In genomic region chr6:12851123-12851695, GRCh38 we compare ENCODE assay signal across 1 cellular context.
A peak's percentile ranks its signal among the peaks of the same experiment; 100 is the strongest.
TF ChIP-seq lines count a peak whose summit lies in the region.

No MANE protein-coding gene starts in this region.

TF ChIP-seq in GM23338, 12 proteins besides CTCF, POLR2A, EP300 and RAD21:
- no peak for TF ChIP-seq EZH2phosphoT487 (IDR thresholded peaks at IDR 0.05; ENCODE audit: unreplicated experiment)
- TF ChIP-seq ETS1 (IDR thresholded peaks at IDR 0.05) = no peak
- no peak for TF ChIP-seq CREB1 (CRISPR knock-in tag; IDR thresholded peaks at IDR 0.05; ENCODE audit: low read depth)
- no peak for TF ChIP-seq STAT1 (IDR thresholded peaks at IDR 0.05; ENCODE audit: unreplicated experiment)
- TF ChIP-seq NANOG (IDR thresholded peaks at IDR 0.05; ENCODE audit: borderline replicate concordance) = peak; percentile 89; the same call in 1 of the 2 replicates
